15 cellular contexts compared by ENCODE assay signal in genomic region chr10:46585246-46585645, GRCh38. TPM values are rescaled to one million over a fixed set of nuclear protein-coding genes. Genes with fewer than 3 reads are reported as not detected.
DNase-seq lines count a peak whose midpoint lies in the region; ATAC-seq and TF ChIP-seq lines count a peak whose summit lies in the region.
"Not testable (repeated sequence)": the region's sequence is repeated elsewhere in the genome, so short reads cannot be mapped to it uniquely, and the experiment has no call there.
"Had no signal": no experiment of that assay in that cellular context is flagged by ENCODE, and none has a peak within 500 bp of the region (broad histone marks: within the 10 kb centered on the region; RNA-seq: fewer than 3 reads in every experiment).

No MANE protein-coding gene starts in this region.

- H3K27me3 Mint-ChIP-seq in natural killer cell (ENCODE audit: low read depth in 2 of 2), result not testable (repeated sequence)

- not testable (repeated sequence) for H3K27me3 ChIP-seq in heart left ventricle, left lung

- H3K36me3 ChIP-seq in heart left ventricle; left lung; mucosa of descending colon (ENCODE audit: low read depth): not testable (repeated sequence)

- no CpG with 5 or more reads among the region's 13 CpGs for WGBS in heart left ventricle, 4 donors

- not testable (repeated sequence) for H3K9me3 Mint-ChIP-seq in natural killer cell

- not testable (repeated sequence) for DNase-seq in heart left ventricle, left ventricle myocardium superior, left colon, left lung, mucosa of descending colon, natural killer cell

- intact Hi-C loops in heart left ventricle (cut with DNase I); left ventricle myocardium superior (cut with micrococcal nuclease); left colon (cut with DNase I, micrococcal nuclease); left lung (cut with DNase I); mucosa of descending colon (cut with DNase I, micrococcal nuclease); natural killer cell (cut with micrococcal nuclease): not testable (repeated sequence)

- not testable (repeated sequence) for H3K36me3 Mint-ChIP-seq in natural killer cell

- H3K4me1 Mint-ChIP-seq in natural killer cell, result not testable (repeated sequence)

- not testable (repeated sequence) for H3K4me3 Mint-ChIP-seq in natural killer cell

- ATAC-seq in esophagus mucosa (peak; percentile 28), heart left ventricle (peak in 3 of 4 donors; percentile 16 to 61 (median 58)), left ventricle myocardium superior (peak; percentile 50), left colon (peak; percentile 77), left lung (peak; percentile 2), mucosa of descending colon (peak; percentile 57), natural killer cell (peak in 2 of 3 donors; percentile 40 to 43)

- not testable (repeated sequence) for TF ChIP-seq POLR2A in heart left ventricle (IDR thresholded peaks at IDR 0.05)

- not testable (repeated sequence) for H3K27ac Mint-ChIP-seq in natural killer cell

- H3K27ac ChIP-seq in heart left ventricle, left lung: not testable (repeated sequence)

- not testable (repeated sequence) for H3K4me1 ChIP-seq in heart left ventricle; left lung; mucosa of descending colon (ENCODE audit: low read depth)

- H3K4me3 ChIP-seq in heart left ventricle, left lung, mucosa of descending colon: not testable (repeated sequence)

- H3K9me3 ChIP-seq in heart left ventricle, left lung, mucosa of descending colon: not testable (repeated sequence)

- not testable (repeated sequence) for TF ChIP-seq CTCF in heart left ventricle (IDR thresholded peaks at IDR 0.05); left lung (IDR thresholded peaks at IDR 0.05); mucosa of descending colon (IDR thresholded peaks at IDR 0.05); natural killer cell (IDR thresholded peaks at IDR 0.05)

RNA-seq across cellular contexts. Expression of gene SYT15, which starts 6.3 kb away (rescaled TPM):
- total RNA-seq in esophagus mucosa (1.4 TPM), heart left ventricle (1 to 10 TPM; 1.0 to 5.2 (median 2.9) TPM), left ventricle myocardium superior (3.6 TPM), left colon (1 to 10 TPM; 1.4 to 2.2 TPM), left lung (10 to 100 TPM; 20.1 to 30.9 TPM), mucosa of descending colon (1 to 10 TPM; 1.4 to 3.2 (median 2.3) TPM), natural killer cell (1 to 10 TPM in 2 of 3 donors, under 1 TPM in 1; 1.00 to 2.0 (median 1.1) TPM)
- polyA plus RNA-seq in heart left ventricle, result 1 to 10 TPM; 1.2 to 1.3 TPM
- total RNA-seq: G401 had no signal

RNA-seq across cellular contexts. Expression of gene GPRIN2, which starts 28.8 kb away (rescaled TPM):
- total RNA-seq in esophagus mucosa, result 4.5 TPM
- total RNA-seq in heart left ventricle, result under 1 TPM in 1 of 9 donors, not detected in 8; 0.50 TPM
- polyA plus RNA-seq in heart left ventricle, result not detected
- not detected for total RNA-seq in left ventricle myocardium superior
- 10 to 100 TPM; 35.9 to 56.7 TPM for total RNA-seq in left colon
- total RNA-seq in left lung, result 10 to 100 TPM; 20.2 to 39.8 TPM
- 10 to 100 TPM; 17.2 to 58.7 (median 40.7) TPM for total RNA-seq in mucosa of descending colon
- total RNA-seq in natural killer cell, result not detected
- total RNA-seq: A673; CD4-positive, alpha-beta memory T cell; CD4-positive, CD25-positive, alpha-beta regulatory T cell; CD8-positive, alpha-beta memory T cell; G401 had no signal
- polyA plus RNA-seq: AG04450; CD14-positive monocyte; CD4-positive, alpha-beta memory T cell; CD4-positive, CD25-positive, alpha-beta regulatory T cell; CD8-positive, alpha-beta memory T cell; GM12878 had no signal

Comparison
In these comparisons a context has a peak if more than half of its experiments do, and no peak if none do; other contexts are left out.
1. ATAC-seq: peak in every context shown above with its lines; median percentile 77 in left colon; 58 in heart left ventricle; 57 in mucosa of descending colon; 50 in left ventricle myocardium superior; 42 in natural killer cell; 28 in esophagus mucosa; 2 in left lung.